In the genomic region with DNA sequence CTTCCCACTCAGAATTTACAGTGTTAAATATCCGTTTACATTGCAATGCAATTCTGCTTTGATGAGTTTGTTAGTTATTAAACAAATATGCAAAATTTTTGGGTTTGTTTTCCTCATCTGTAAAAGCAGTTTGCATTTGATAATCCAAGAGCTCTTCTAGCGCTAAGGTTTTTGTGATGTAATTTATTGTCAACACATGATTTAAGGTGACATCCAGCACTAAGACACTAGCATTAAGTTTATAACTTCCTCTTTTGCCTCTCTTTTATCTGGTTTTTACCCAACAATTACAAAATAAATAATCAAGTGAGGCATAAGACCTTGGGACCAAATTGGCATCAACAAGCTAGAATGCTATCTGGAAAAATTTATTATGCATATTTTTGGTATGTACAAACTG, we compare ENCODE assay signal across 9 cellular contexts. TPM values are rescaled to one million over a fixed set of nuclear protein-coding genes. Genes with fewer than 3 reads are reported as not detected.
DNase-seq lines count a peak whose midpoint lies in the region; ATAC-seq, FAIRE-seq and TF ChIP-seq lines count a peak whose summit lies in the region.
"Had no signal": no experiment of that assay in that cellular context is flagged by ENCODE, and none has a peak within 500 bp of the region (broad histone marks: within the 10 kb centered on the region; RNA-seq: fewer than 3 reads in every experiment).

No MANE protein-coding gene starts in this region.

- ATAC-seq in GM18861 (IDR thresholded peaks at IDR 0.05; ENCODE audit: unreplicated experiment) (no peak), HG02610 (IDR thresholded peaks at IDR 0.05; ENCODE audit: unreplicated experiment) (no peak), HG02759 (IDR thresholded peaks at IDR 0.05; ENCODE audit: unreplicated experiment) (no peak)

- no TSS peak for BruUV-seq in PC-9 (replicated peaks; lab: Mats Ljungman, UMichigan)

- TF ChIP-seq CTCF in PC-9 (conservative IDR thresholded peaks at IDR 0.05), result no peak
- no peak for TF ChIP-seq CTCF in esophagus squamous epithelium (IDR thresholded peaks at IDR 0.05)

- no peak for DNase-seq in H54 (ENCODE audit: insufficient read length, low spot score)
- DNase-seq in PC-9, result no peak
- DNase-seq in esophagus squamous epithelium (lab: John Stamatoyannopoulos, UW), result no peak
- DNase-seq in iPS-NIHi7 (ENCODE audit: extremely low spot score), result no peak
- DNase-seq: dermis blood vessel endothelial cell had no signal

- H3K4me2 ChIP-seq in PC-9 (peak overlapping the region; percentile 84), skeletal muscle satellite cell (ENCODE audit: low read length) (peak overlapping the region; percentile 84)

- no peaks in the 10 kb centered on the region for H3K9me2 ChIP-seq in PC-9 (ENCODE audit: insufficient read depth)

- H3K4me3 ChIP-seq in PC-9, result peak overlapping the region; percentile 76
- H3K4me3 ChIP-seq in esophagus squamous epithelium, result peak overlapping the region; percentile 71 to 91 (median 84)
- H3K4me3 ChIP-seq in skeletal muscle satellite cell (ENCODE audit: low read length), result peak overlapping the region; percentile 90

- no peaks in the 10 kb centered on the region for H4K20me1 ChIP-seq in PC-9 (ENCODE audit: insufficient read depth)

- intact Hi-C loops in PC-9 (cut with micrococcal nuclease; ENCODE audit: unreplicated experiment), result no loop called here
- intact Hi-C loops in esophagus squamous epithelium (cut with DNase I), result loop anchor here (10.0 kb wide), 1 partner anchor 76 kb away; a partner anchor contains a TSS

- H3K9me3 ChIP-seq in PC-9 (ENCODE audit: insufficient read depth, low read depth), result no peaks in the 10 kb centered on the region
- no peaks in the 10 kb centered on the region for H3K9me3 ChIP-seq in esophagus squamous epithelium
- no peaks in the 10 kb centered on the region for H3K9me3 ChIP-seq in skeletal muscle satellite cell (replicated peaks; ENCODE audit: low read length)

- peak overlapping the region; percentile 83 for H3K9ac ChIP-seq in skeletal muscle satellite cell (ENCODE audit: low read depth, low read length)

- H3K36me3 ChIP-seq in PC-9 (ENCODE audit: low read depth), result peaks cover 12% of the 10 kb centered on the region; the same call in 1 of the 2 replicates
- peaks cover 0 to 25% (median 13%) of the 10 kb centered on the region in 3 donors for H3K36me3 ChIP-seq in esophagus squamous epithelium
- H3K36me3 ChIP-seq in skeletal muscle satellite cell (ENCODE audit: insufficient read depth, low read length), result peaks cover 6% of the 10 kb centered on the region

- FAIRE-seq in H54 (lab: Jason Lieb, UNC), result peak; percentile 61

- peaks cover 21% of the 10 kb centered on the region for H3K79me2 ChIP-seq in PC-9 (ENCODE audit: low read depth)

- H3K4me1 ChIP-seq in PC-9 (replicated peaks; ENCODE audit: insufficient read depth), result peaks cover 16% of the 10 kb centered on the region
- peaks cover 14 to 36% (median 14%) of the 10 kb centered on the region in 3 donors for H3K4me1 ChIP-seq in esophagus squamous epithelium
- peaks cover 3% of the 10 kb centered on the region for H3K4me1 ChIP-seq in skeletal muscle satellite cell (ENCODE audit: control insufficient read depth, insufficient read depth, low read length)

- POLR2A ChIA-PET in PC-9 (lab: Charles Lee; ENCODE audit: unreplicated experiment), result interaction anchor here (0.6 kb wide), 1 partner anchor 13 kb away, joined by 3 read pairs; no protein-coding TSS in a partner anchor

- TF ChIP-seq POLR2A in H54 (IDR thresholded peaks at IDR 0.05; ENCODE audit: low read depth, low read length) (no peak), esophagus squamous epithelium (IDR thresholded peaks at IDR 0.05) (no peak)

- H2AFZ ChIP-seq in PC-9, result peak overlapping the region; percentile 97

- CTCF ChIA-PET in PC-9 (lab: Charles Lee), result interaction anchor here (0.5 kb wide), 1 partner anchor 8 kb away, joined by 5 read pairs; no protein-coding TSS in a partner anchor

- H3K27ac ChIP-seq in PC-9 (no peak overlapping the region), esophagus squamous epithelium (peak overlapping the region in 3 of 4 donors; percentile 92 to 94 (median 94))

- 19 to 26% methylated on average over 2 of the region's 2 CpGs for WGBS in esophagus squamous epithelium, 2 donors

- H3K27me3 ChIP-seq in PC-9 (ENCODE audit: insufficient read depth, low read depth) (no peaks in the 10 kb centered on the region), esophagus squamous epithelium (no peaks in the 10 kb centered on the region), skeletal muscle satellite cell (ENCODE audit: control insufficient read depth, insufficient read depth, low read length) (peaks cover 4% of the 10 kb centered on the region)

- peaks cover 23% of the 10 kb centered on the region; the same call in 1 of the 2 replicates for H3F3A ChIP-seq in PC-9 (ENCODE audit: insufficient read depth, low read depth)

RNA-seq across cellular contexts. Expression of a gene that starts 1.0 kb away (rescaled TPM):
- total RNA-seq in PC-9 (2021), result 85.6 and 86.9 TPM in 2 replicates
- total RNA-seq in esophagus squamous epithelium, result 10 to 100 TPM in 3 of 4 donors, 1 to 10 TPM in 1; 10.0 to 56.6 (median 28.8) TPM
- total RNA-seq in skeletal muscle satellite cell (2012; rRNA removed), result 25.6 and 27.6 TPM in 2 replicates
